8 cellular contexts compared by ENCODE assay signal in the genomic region with DNA sequence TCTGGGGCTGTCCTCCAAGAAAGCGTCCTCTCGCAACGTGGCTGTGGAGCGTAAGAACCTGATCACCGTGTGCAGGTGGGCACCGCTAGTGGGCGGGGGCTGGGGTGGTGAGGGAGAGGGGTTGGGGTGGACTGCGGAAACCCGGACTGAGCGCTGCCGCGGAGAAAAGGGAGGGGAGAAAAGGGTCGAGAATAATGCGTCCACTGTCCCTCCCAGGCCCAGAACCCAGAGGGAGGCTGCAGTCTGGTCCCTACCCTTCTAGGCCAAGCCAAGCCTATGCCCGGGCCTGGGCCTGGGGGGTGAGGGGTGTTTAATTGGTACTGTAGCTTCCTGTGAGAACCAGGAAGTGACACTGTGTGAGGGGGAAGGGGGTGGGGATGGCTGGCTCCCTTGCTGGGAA. TPM values are rescaled to one million over a fixed set of nuclear protein-coding genes. Genes with fewer than 3 reads are reported as not detected.
A peak's percentile ranks its signal among the peaks of the same experiment; 100 is the strongest.
DNase-seq lines count a peak whose midpoint lies in the region; ATAC-seq and TF ChIP-seq lines count a peak whose summit lies in the region.

No MANE protein-coding gene starts in this region.

- H3K9ac ChIP-seq in BLaER1: no peak overlapping the region

- H3K36me3 ChIP-seq in BLaER1: no peaks in the 10 kb centered on the region

- H3K9me3 Mint-ChIP-seq in naive thymus-derived CD8-positive, alpha-beta T cell: no peaks in the 10 kb centered on the region
- no peaks in the 10 kb centered on the region for H3K9me3 Mint-ChIP-seq in activated CD8-positive, alpha-beta memory T cell treated with anti-CD3 and anti-CD28 coated beads, Interleukin-2, amount 10 ng/mL, durations not matched to agents 7 days and 5 days (ENCODE audit: low read depth)

- TF ChIP-seq CTCF in HL-60 (IDR thresholded peaks at IDR 0.05; ENCODE audit: insufficient read depth, low read length): no peak

- H3K36me3 Mint-ChIP-seq in naive thymus-derived CD8-positive, alpha-beta T cell: no peaks in the 10 kb centered on the region
- H3K36me3 Mint-ChIP-seq in activated CD8-positive, alpha-beta memory T cell treated with anti-CD3 and anti-CD28 coated beads, Interleukin-2, amount 10 ng/mL, durations not matched to agents 7 days and 5 days: no peaks in the 10 kb centered on the region

- DNase-seq in HL-60 (ENCODE audit: low read depth in 1 of 2, low spot score in 1 of 2) (no peak), cerebellar cortex (ENCODE audit: low spot score) (peak; percentile 50), hepatic stellate cell (ENCODE audit: low spot score) (no peak), NCI-H1092 (lab: John Stamatoyannopoulos, UW) (no peak)
- no peak for DNase-seq in naive thymus-derived CD8-positive, alpha-beta T cell
- DNase-seq in activated CD8-positive, alpha-beta memory T cell treated with anti-CD3 and anti-CD28 coated beads, Interleukin-2, amount 10 ng/mL, durations not matched to agents 7 days and 5 days: no peak

- CTCF ChIA-PET in activated CD8-positive, alpha-beta memory T cell treated with anti-CD3 and anti-CD28 coated beads, Interleukin-2, amount 10 ng/mL, durations not matched to agents 7 days and 5 days (lab: Charles Lee): interaction anchor here (1.4 kb wide), 1 partner anchor 99 kb away, joined by 5 read pairs; no protein-coding TSS in a partner anchor

- H3K9me3 ChIP-seq in BLaER1: no peaks in the 10 kb centered on the region

- peaks cover 12 to 43% (median 32%) of the 10 kb centered on the region in 5 donors for H3K27me3 Mint-ChIP-seq in naive thymus-derived CD8-positive, alpha-beta T cell
- H3K27me3 Mint-ChIP-seq in activated CD8-positive, alpha-beta memory T cell treated with anti-CD3 and anti-CD28 coated beads, Interleukin-2, amount 10 ng/mL, durations not matched to agents 7 days and 5 days: peaks cover 25% of the 10 kb centered on the region

- H3K27ac ChIP-seq in BLaER1: no peak overlapping the region
- H3K27ac ChIP-seq in HL-60 (replicated peaks): no peak overlapping the region

- H3K4me2 ChIP-seq in BLaER1: peak overlapping the region; percentile 88

- H3K27ac Mint-ChIP-seq in naive thymus-derived CD8-positive, alpha-beta T cell: peak overlapping the region in 1 of 10 donors; percentile 18
- H3K27ac Mint-ChIP-seq in activated CD8-positive, alpha-beta memory T cell treated with anti-CD3 and anti-CD28 coated beads, Interleukin-2, amount 10 ng/mL, durations not matched to agents 7 days and 5 days: no peak overlapping the region

- peaks cover 10 to 22% (median 17%) of the 10 kb centered on the region in 4 donors for H3K4me1 Mint-ChIP-seq in naive thymus-derived CD8-positive, alpha-beta T cell
- H3K4me1 Mint-ChIP-seq in activated CD8-positive, alpha-beta memory T cell treated with anti-CD3 and anti-CD28 coated beads, Interleukin-2, amount 10 ng/mL, durations not matched to agents 7 days and 5 days: peaks cover 5% of the 10 kb centered on the region

- peak; percentile 12 to 41 for ATAC-seq in naive thymus-derived CD8-positive, alpha-beta T cell
- ATAC-seq in GM21381 (IDR thresholded peaks at IDR 0.05; ENCODE audit: unreplicated experiment): no peak
- no peak for ATAC-seq in activated CD8-positive, alpha-beta memory T cell treated with anti-CD3 and anti-CD28 coated beads, Interleukin-2, amount 10 ng/mL, durations not matched to agents 7 days and 5 days

- H3K27me3 ChIP-seq in BLaER1 (peaks cover 42% of the 10 kb centered on the region), HL-60 (ENCODE audit: insufficient read depth, poor library complexity, severe bottlenecking) (peaks cover 8% of the 10 kb centered on the region)

- peaks cover 15% of the 10 kb centered on the region for H3K4me1 ChIP-seq in BLaER1

- no peak overlapping the region for H3K4me3 ChIP-seq in BLaER1
- peak overlapping the region; percentile 12 for H3K4me3 ChIP-seq in HL-60 (replicated peaks; ENCODE audit: insufficient read depth, low read length)

- POLR2A ChIA-PET in naive thymus-derived CD8-positive, alpha-beta T cell (lab: Charles Lee): interaction anchor here (0.6 to 3.1 kb wide), 6 partner anchors 13 to 108 kb away, joined by 3 to 28 read pairs (median 3); no protein-coding TSS in a partner anchor

- H3K4me3 Mint-ChIP-seq in naive thymus-derived CD8-positive, alpha-beta T cell: peak overlapping the region in 9 of 10 donors; percentile 30 to 70 (median 55)
- H3K4me3 Mint-ChIP-seq in activated CD8-positive, alpha-beta memory T cell treated with anti-CD3 and anti-CD28 coated beads, Interleukin-2, amount 10 ng/mL, durations not matched to agents 7 days and 5 days: no peak overlapping the region

- peaks cover 27% of the 10 kb centered on the region; the same call in 1 of the 2 replicates for H4K20me1 ChIP-seq in BLaER1

RNA-seq across cellular contexts. Expression of a gene that starts 0.5 kb away (rescaled TPM):
- total RNA-seq in naive thymus-derived CD8-positive, alpha-beta T cell: not detected
- not detected for polyA plus RNA-seq in naive thymus-derived CD8-positive, alpha-beta T cell
- total RNA-seq in activated CD8-positive, alpha-beta memory T cell treated with anti-CD3 and anti-CD28 coated beads, Interleukin-2, amount 10 ng/mL, durations not matched to agents 7 days and 5 days: under 1 TPM in 1 of 2 experiments, not detected in 1; 0.18 TPM

RNA-seq across cellular contexts. Expression of a gene that starts 15.8 kb away (rescaled TPM):
- 10 to 100 TPM; 94.9 to 98.8 TPM for total RNA-seq in naive thymus-derived CD8-positive, alpha-beta T cell
- 100 to 1,000 TPM; 133 to 176 (median 162) TPM for polyA plus RNA-seq in naive thymus-derived CD8-positive, alpha-beta T cell
- total RNA-seq in activated CD8-positive, alpha-beta memory T cell treated with anti-CD3 and anti-CD28 coated beads, Interleukin-2, amount 10 ng/mL, durations not matched to agents 7 days and 5 days: 100 to 1,000 TPM; 103 to 133 TPM

RNA-seq across cellular contexts. Expression of a gene that starts 36.2 kb away (rescaled TPM):
- total RNA-seq in naive thymus-derived CD8-positive, alpha-beta T cell: 10 to 100 TPM; 27.5 to 33.5 TPM
- polyA plus RNA-seq in naive thymus-derived CD8-positive, alpha-beta T cell: 10 to 100 TPM; 24.8 to 43.7 (median 41.6) TPM
- total RNA-seq in activated CD8-positive, alpha-beta memory T cell treated with anti-CD3 and anti-CD28 coated beads, Interleukin-2, amount 10 ng/mL, durations not matched to agents 7 days and 5 days: 10 to 100 TPM; 56.5 to 69.2 TPM

RNA-seq across cellular contexts. Expression of a gene that starts 40.9 kb away (rescaled TPM):
- total RNA-seq in naive thymus-derived CD8-positive, alpha-beta T cell: not detected
- not detected for polyA plus RNA-seq in naive thymus-derived CD8-positive, alpha-beta T cell
- total RNA-seq in activated CD8-positive, alpha-beta memory T cell treated with anti-CD3 and anti-CD28 coated beads, Interleukin-2, amount 10 ng/mL, durations not matched to agents 7 days and 5 days: not detected

RNA-seq across cellular contexts. Expression of a gene that starts 54.8 kb away (rescaled TPM):
- 1 to 10 TPM; 1.3 to 1.5 TPM for total RNA-seq in naive thymus-derived CD8-positive, alpha-beta T cell
- under 1 TPM; 0.08 to 0.33 (median 0.10) TPM for polyA plus RNA-seq in naive thymus-derived CD8-positive, alpha-beta T cell
- under 1 TPM in 1 of 2 experiments, not detected in 1; 0.26 TPM for total RNA-seq in activated CD8-positive, alpha-beta memory T cell treated with anti-CD3 and anti-CD28 coated beads, Interleukin-2, amount 10 ng/mL, durations not matched to agents 7 days and 5 days

Comparison
In these comparisons a context has a peak if more than half of its experiments do, and no peak if none do; other contexts are left out.
1. ATAC-seq: peak in naive thymus-derived CD8-positive, alpha-beta T cell (2 of 2); none in GM21381 (single experiment) and activated CD8-positive, alpha-beta memory T cell treated with anti-CD3 and anti-CD28 coated beads, Interleukin-2, amount 10 ng/mL, durations not matched to agents 7 days and 5 days (single experiment).